In genomic region chr12:103635419-103635818, GRCh38 we compare ENCODE assay signal across 19 cellular contexts. TPM values are rescaled to one million over a fixed set of nuclear protein-coding genes. Genes with fewer than 3 reads are reported as not detected.
DNase-seq lines count a peak whose midpoint lies in the region; ATAC-seq, FAIRE-seq and TF ChIP-seq lines count a peak whose summit lies in the region.
"Had no signal": no experiment of that assay in that cellular context is flagged by ENCODE, and none has a peak within 500 bp of the region (broad histone marks: within the 10 kb centered on the region; RNA-seq: fewer than 3 reads in every experiment).

No MANE protein-coding gene starts in this region.

- TF ChIP-seq CTCF in A549 (IDR thresholded peaks at IDR 0.05) (no peak), GM12865 (IDR thresholded peaks at IDR 0.05; ENCODE audit: insufficient read depth, low read depth, low read length, missing control alignments) (no peak), kidney (IDR thresholded peaks at IDR 0.05; ENCODE audit: borderline replicate concordance, extremely low read depth, insufficient read depth) (no peak), MCF 10A (IDR thresholded peaks at IDR 0.05; ENCODE audit: unreplicated experiment) (no peak)

- no peak overlapping the region for H3K4me3 Mint-ChIP-seq in stimulated activated effector memory CD8-positive, alpha-beta T cell treated with anti-CD3 and anti-CD28 coated beads, Interleukin-12 subunit alpha, Interleukin-12 subunit beta, amount 100 ng/mL, for 72 hours
- no peak overlapping the region for H3K4me3 Mint-ChIP-seq in MCF 10A (ENCODE audit: unreplicated experiment)
- H3K4me3 Mint-ChIP-seq: CD4-positive, alpha-beta memory T cell; HFFc6 had no signal

- TF ChIP-seq EP300 in A549 (IDR thresholded peaks at IDR 0.05) = no peak

- H3K36me3 ChIP-seq in kidney (ENCODE audit: control insufficient read depth in 1 of 2, insufficient read depth in 2 of 2, low read length in 2 of 2) = no peaks in the 10 kb centered on the region

- H3K27ac ChIP-seq in A549 (no peak overlapping the region), kidney (ENCODE audit: low read depth in 2 of 2, low read length in 2 of 2) (no peak overlapping the region)
- H3K27ac ChIP-seq: C4-2B had no signal

- H3K36me3 Mint-ChIP-seq in stimulated activated effector memory CD8-positive, alpha-beta T cell treated with anti-CD3 and anti-CD28 coated beads, Interleukin-12 subunit alpha, Interleukin-12 subunit beta, amount 100 ng/mL, for 72 hours = no peaks in the 10 kb centered on the region
- no peaks in the 10 kb centered on the region for H3K36me3 Mint-ChIP-seq in MCF 10A (ENCODE audit: insufficient read depth, unreplicated experiment)
- H3K36me3 Mint-ChIP-seq: CD4-positive, alpha-beta memory T cell had no signal

- POLR2A ChIA-PET in A549 (lab: Yijun Ruan, JAX) (no interaction called here), MCF 10A (lab: Yijun Ruan, JAX) (no interaction called here)

- FAIRE-seq in A549 (lab: Jason Lieb, UNC) = no peak
- FAIRE-seq in kidney (lab: Jason Lieb, UNC) = no peak
- FAIRE-seq: A204.1 had no signal

- TF ChIP-seq RAD21 in A549 (conservative IDR thresholded peaks at IDR 0.05 in 1 of 2, IDR thresholded peaks at IDR 0.05 in 1 of 2) = no peak

- H3K27ac Mint-ChIP-seq in stimulated activated effector memory CD8-positive, alpha-beta T cell treated with anti-CD3 and anti-CD28 coated beads, Interleukin-12 subunit alpha, Interleukin-12 subunit beta, amount 100 ng/mL, for 72 hours = no peak overlapping the region
- H3K27ac Mint-ChIP-seq in MCF 10A (ENCODE audit: low read depth, unreplicated experiment) = no peak overlapping the region
- H3K27ac Mint-ChIP-seq: CD4-positive, alpha-beta memory T cell; HFFc6 had no signal

- H3K9me3 ChIP-seq in A549 (peaks cover 12% of the 10 kb centered on the region; the same call in 2 of the 3 replicates), kidney (ENCODE audit: control insufficient read depth in 1 of 2, low read length in 2 of 2) (no peaks in the 10 kb centered on the region)

- 83% methylated on average over 3 of the region's 4 CpGs for WGBS in A549 (ENCODE audit: missing lambda C conversion rate)

- peak; percentile 35 to 52; a peak in 4 of 6 replicates for ATAC-seq in A549
- peak; percentile 39 for ATAC-seq in stimulated activated effector memory CD8-positive, alpha-beta T cell treated with anti-CD3 and anti-CD28 coated beads, Interleukin-12 subunit alpha, Interleukin-12 subunit beta, amount 100 ng/mL, for 72 hours
- ATAC-seq: HCT116 had no signal

- H3K4me1 ChIP-seq in A549 = no peaks in the 10 kb centered on the region
- H3K4me1 ChIP-seq in kidney (ENCODE audit: control insufficient read depth in 1 of 2, insufficient read depth in 1 of 2, low read depth in 1 of 2, low read length in 2 of 2) = no peaks in the 10 kb centered on the region

- no peaks in the 10 kb centered on the region for H3K27me3 Mint-ChIP-seq in MCF 10A (ENCODE audit: insufficient read depth, unreplicated experiment)
- H3K27me3 Mint-ChIP-seq: CD4-positive, alpha-beta memory T cell had no signal

- H3K4me2 ChIP-seq in A549 = no peak overlapping the region

- H3K9me3 Mint-ChIP-seq in stimulated activated effector memory CD8-positive, alpha-beta T cell treated with anti-CD3 and anti-CD28 coated beads, Interleukin-12 subunit alpha, Interleukin-12 subunit beta, amount 100 ng/mL, for 72 hours = peaks cover 7% of the 10 kb centered on the region
- no peaks in the 10 kb centered on the region for H3K9me3 Mint-ChIP-seq in MCF 10A (ENCODE audit: unreplicated experiment)
- H3K9me3 Mint-ChIP-seq: HFFc6 had no signal

- no TSS peak for BruUV-seq in MCF 10A (replicated peaks; lab: Mats Ljungman, UMichigan)

- H3K4me1 Mint-ChIP-seq in stimulated activated effector memory CD8-positive, alpha-beta T cell treated with anti-CD3 and anti-CD28 coated beads, Interleukin-12 subunit alpha, Interleukin-12 subunit beta, amount 100 ng/mL, for 72 hours = no peaks in the 10 kb centered on the region
- no peaks in the 10 kb centered on the region for H3K4me1 Mint-ChIP-seq in MCF 10A (ENCODE audit: insufficient read depth, unreplicated experiment)
- H3K4me1 Mint-ChIP-seq: CD4-positive, alpha-beta memory T cell had no signal

- H3K4me3 ChIP-seq in A549 = no peak overlapping the region
- no peak overlapping the region for H3K4me3 ChIP-seq in GM12865 (ENCODE audit: low read depth, low read length)
- no peak overlapping the region for H3K4me3 ChIP-seq in kidney (ENCODE audit: low read length in 2 of 2)

- TF ChIP-seq POLR2A in A549 (IDR thresholded peaks at IDR 0.05; ENCODE audit: low read length) = no peak

- intact Hi-C loops in kidney (cut with DNase I) = no loop called here
- intact Hi-C loops in MCF 10A (cut with micrococcal nuclease) = no loop called here

- DNase-seq in A549 (ENCODE audit: low read depth in 1 of 2, low spot score in 1 of 2) (no peak), GM12865 (ENCODE audit: low read depth) (peak; percentile 6), kidney (peak; percentile 55), MCF 10A (ENCODE audit: unreplicated experiment) (no peak)
- DNase-seq in stimulated activated effector memory CD8-positive, alpha-beta T cell treated with anti-CD3 and anti-CD28 coated beads, Interleukin-12 subunit alpha, Interleukin-12 subunit beta, amount 100 ng/mL, for 72 hours (ENCODE audit: low spot score in 2 of 2) = no peak
- DNase-seq in activated CD4-positive, alpha-beta T cell treated with anti-CD3 and anti-CD28 coated beads for 4 hours = no peak
- DNase-seq: AML-193; CD4-positive, alpha-beta memory T cell; DMS153; DMS79; GDM1; GOT3; H7; HFFc6 had no signal

- no peak overlapping the region for H3K9ac ChIP-seq in kidney (ENCODE audit: low read length in 2 of 2)

- CTCF ChIA-PET in A549 (lab: Yijun Ruan, JAX) (interaction anchor here (2.4 kb wide), 1 partner anchor 9 kb away, joined by 11 read pairs; no protein-coding TSS in a partner anchor), MCF 10A (lab: Yijun Ruan, JAX) (interaction anchor here (0.6 kb wide), 3 partner anchors 9 to 228 kb away, joined by 3 to 4 read pairs (median 3); no protein-coding TSS in a partner anchor)

TF ChIP-seq in A549, 52 proteins besides CTCF, POLR2A, EP300 and RAD21:
- TF ChIP-seq FOSL2 (IDR thresholded peaks at IDR 0.05) (no peak), FOSL2 (CRISPR knock-in tag; IDR thresholded peaks at IDR 0.05) (no peak), MYC (IDR thresholded peaks at IDR 0.05; ENCODE audit: borderline replicate concordance, low read length) (no peak), FOXS1 (CRISPR knock-in tag; IDR thresholded peaks at IDR 0.05) (no peak), KDM1A (IDR thresholded peaks at IDR 0.05; ENCODE audit: low read depth) (no peak), HES2 (IDR thresholded peaks at IDR 0.05) (no peak), ZSCAN20 (CRISPR knock-in tag; IDR thresholded peaks at IDR 0.05) (no peak), RCOR1 (IDR thresholded peaks at IDR 0.05; ENCODE audit: low read depth, low read length) (no peak), HEYL (CRISPR knock-in tag; IDR thresholded peaks at IDR 0.05) (no peak), TP53 (CRISPR knock-in tag; IDR thresholded peaks at IDR 0.05) (no peak)
TF ChIP-seq in A549: peak in this region for 0.

RNA-seq across cellular contexts. Expression of gene STAB2, which starts 48.3 kb away (rescaled TPM):
- polyA plus RNA-seq in A549 (2011; rRNA removed) (not detected in 2 replicates), A549 (2017; fragmentation: RNase III; extraction: RNeasy Plus Mini Kit Qiagen cat#74134 plus additional on column Dnase treatment) (not detected in 3 replicates), kidney (ENCODE audit: insufficient read depth, low read depth, low replicate concordance) (not detected)
- under 0.01 TPM in 1 of 2 replicates, not detected in the other for polyA plus RNA-seq in A549 (2012; cell fraction: cytosol; rRNA removed)
- 0.01 TPM in 1 of 2 replicates, not detected in the other for polyA plus RNA-seq in A549 (2012; cell fraction: nucleus; rRNA removed)
- not detected in 2 replicates for polyA minus RNA-seq in A549 (2011; rRNA and poly(A)+ RNA removed)
- total RNA-seq in kidney (0.16 TPM), MCF 10A (2022) (not detected in 2 replicates)
- total RNA-seq: CD4-positive, alpha-beta memory T cell; Daoy; H7; HFFc6 had no signal
- polyA plus RNA-seq: BJ; CD4-positive, alpha-beta memory T cell had no signal

Comparison
In these comparisons a context has a peak if more than half of its experiments do, and no peak if none do; other contexts are left out.
1. DNase-seq: peak in GM12865 (single experiment) and kidney (single experiment); none in A549 (0 of 2), stimulated activated effector memory CD8-positive, alpha-beta T cell treated with anti-CD3 and anti-CD28 coated beads, Interleukin-12 subunit alpha, Interleukin-12 subunit beta, amount 100 ng/mL, for 72 hours (0 of 2), activated CD4-positive, alpha-beta T cell treated with anti-CD3 and anti-CD28 coated beads for 4 hours (0 of 2) and MCF 10A (single experiment).